Comparison of ENCODE assay signal across 14 cellular contexts in genomic region chr12:65308601-65309071, GRCh38. TPM values are rescaled to one million over a fixed set of nuclear protein-coding genes. Genes with fewer than 3 reads are reported as not detected.
DNase-seq lines count a peak whose midpoint lies in the region; ATAC-seq and TF ChIP-seq lines count a peak whose summit lies in the region.
"Had no signal": no experiment of that assay in that cellular context is flagged by ENCODE, and none has a peak within 500 bp of the region (broad histone marks: within the 10 kb centered on the region; RNA-seq: fewer than 3 reads in every experiment).

No MANE protein-coding gene starts in this region.

- intact Hi-C loops in posterior vena cava (cut with DNase I) = no loop called here

- peak; percentile 49 for DNase-seq in ELR (ENCODE audit: low read depth)
- DNase-seq in epithelial cell of esophagus (ENCODE audit: low read depth) = peak; percentile 41
- DNase-seq in posterior vena cava (ENCODE audit: low spot score) = peak; percentile 52
- no peak for DNase-seq in NCI-H446 treated with DMSO at 0.1 percent for 48 hours (lab: John Stamatoyannopoulos, UW)
- DNase-seq: activated CD8-positive, alpha-beta memory T cell treated with anti-CD3 and anti-CD28 coated beads, Interleukin-2, amount 50 U/mL, for 4 hours; activated naive CD4-positive, alpha-beta T cell treated with anti-CD3 and anti-CD28 coated beads, Interleukin-2, amount 10 ng/mL, durations not matched to agents 7 days and 5 days; caudate nucleus; mesendoderm; NCI-H2107; pancreas had no signal

- no peaks in the 10 kb centered on the region for H3K27me3 ChIP-seq in gastroesophageal sphincter

- ATAC-seq in GM18861 (IDR thresholded peaks at IDR 0.05; ENCODE audit: unreplicated experiment) (no peak), gastroesophageal sphincter (no peak), GM18498 (IDR thresholded peaks at IDR 0.05; ENCODE audit: unreplicated experiment) (no peak)
- ATAC-seq: pancreas had no signal

- H3K27ac ChIP-seq in gastroesophageal sphincter = peak overlapping the region in 2 of 4 donors; percentile 3 to 6
- H3K27ac ChIP-seq: pancreas had no signal

- no peak for TF ChIP-seq EP300 in gastroesophageal sphincter (IDR thresholded peaks at IDR 0.05)

- peaks cover 6 to 87% (median 23%) of the 10 kb centered on the region in 3 donors for H3K4me1 ChIP-seq in gastroesophageal sphincter
- H3K4me1 ChIP-seq: pancreas had no signal

- no peak for TF ChIP-seq POLR2A in gastroesophageal sphincter (IDR thresholded peaks at IDR 0.05)

- H3K4me3 ChIP-seq in epithelial cell of esophagus (ENCODE audit: low read length) = no peak overlapping the region
- no peak overlapping the region for H3K4me3 ChIP-seq in gastroesophageal sphincter
- H3K4me3 ChIP-seq: pancreas had no signal

- no peak for TF ChIP-seq CTCF in epithelial cell of esophagus (IDR thresholded peaks at IDR 0.05; ENCODE audit: insufficient read depth, low read depth, low read length, missing control alignments)
- no peak for TF ChIP-seq CTCF in gastroesophageal sphincter (IDR thresholded peaks at IDR 0.05)

- no peaks in the 10 kb centered on the region for H3K9me3 ChIP-seq in gastroesophageal sphincter
- H3K9me3 ChIP-seq: pancreas had no signal

- 23% methylated on average over 3 of the region's 3 CpGs for WGBS in gastroesophageal sphincter (ENCODE audit: low coverage in 1 of 2), 2 donors

- H3K36me3 ChIP-seq in gastroesophageal sphincter = peaks cover 0 to 6% of the 10 kb centered on the region in 2 donors
- H3K36me3 ChIP-seq: pancreas had no signal

TF ChIP-seq in PFSK-1, 5 proteins besides CTCF, POLR2A, EP300 and RAD21:
- no peak for TF ChIP-seq POLR2AphosphoS5 (IDR thresholded peaks at IDR 0.05; ENCODE audit: low read depth, low read length)
- TF ChIP-seq TAF1 (IDR thresholded peaks at IDR 0.05; ENCODE audit: borderline replicate concordance, insufficient read depth, low read length) = no peak
- peak; percentile 87 for TF ChIP-seq FOXP2 (optimal IDR thresholded peaks at IDR 0.05; ENCODE audit: borderline replicate concordance, extremely low read depth, extremely low read length, insufficient read depth)
- no peak for TF ChIP-seq SIN3A (IDR thresholded peaks at IDR 0.05; ENCODE audit: borderline replicate concordance, insufficient read depth, low read length)
- no peak; a peak in 1 of 4 replicates for TF ChIP-seq REST (IDR thresholded peaks at IDR 0.05; ENCODE audit: insufficient read depth in 1 of 2, low read depth in 2 of 2, low read length in 2 of 2)

RNA-seq across cellular contexts. Expression of gene MSRB3, which starts 30.2 kb away (rescaled TPM):
- polyA plus RNA-seq in PFSK-1 (2012; ENCODE audit: insufficient read length, low read depth) = 10.3 TPM
- total RNA-seq in posterior vena cava (100 to 1,000 TPM; 299 to 329 TPM), gastroesophageal sphincter (100 to 1,000 TPM; 219 to 336 (median 299) TPM)
